Comparison of ENCODE assay signal across 11 cellular contexts in the genomic region with DNA sequence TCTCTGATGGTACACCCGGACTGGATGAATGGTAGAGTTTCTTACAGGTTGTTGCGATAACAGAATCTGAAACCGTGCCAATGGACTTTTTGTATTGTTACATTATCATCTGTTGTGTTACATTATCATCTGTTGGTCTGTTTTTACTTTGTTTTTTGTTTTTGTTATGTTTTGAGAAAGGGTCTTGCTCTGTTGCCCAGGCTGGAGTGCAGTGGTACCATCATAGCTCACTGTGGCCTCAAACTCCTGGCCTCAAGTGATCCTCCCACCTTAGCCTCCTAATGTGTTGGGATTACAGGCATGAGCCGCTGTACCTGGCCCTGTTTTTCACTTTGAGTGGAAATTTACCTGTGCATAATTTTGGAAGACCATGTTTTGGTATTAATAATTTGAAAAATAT. TPM values are rescaled to one million over a fixed set of nuclear protein-coding genes. Genes with fewer than 3 reads are reported as not detected.
"Had no signal": no experiment of that assay in that cellular context is flagged by ENCODE, and none has a peak within 500 bp of the region (broad histone marks: within the 10 kb centered on the region; RNA-seq: fewer than 3 reads in every experiment).

No MANE protein-coding gene starts in this region.

- FAIRE-seq: H1, H54 had no signal

- DNase-seq: GM23248, GOT3, H7, H9, HCEC 1CT, HFFc6 had no signal

- H3K4me3 ChIP-seq: GM23248, GM23338, HAP-1 had no signal

- H3K9ac ChIP-seq: GM23248 had no signal

- H3K4me2 ChIP-seq: GM23338 had no signal

- H3K4me1 ChIP-seq: HAP-1 had no signal

- H3K27ac ChIP-seq: GM23248 had no signal

- H3K4me1 Mint-ChIP-seq: GM23338, H9 had no signal

- H3K36me3 ChIP-seq: HAP-1 had no signal

- H2AFZ ChIP-seq: GM23248, GM23338 had no signal

- ATAC-seq: GM23338, HCT116 had no signal

- H3K4me3 Mint-ChIP-seq: GM23338, H9, HFFc6 had no signal

- H3K27ac Mint-ChIP-seq: GM23338, H9, HFFc6 had no signal

RNA-seq across cellular contexts. Expression of gene PLCH2, which starts 53.6 kb away (rescaled TPM):
- total RNA-seq: GM23248 had no signal
- polyA plus RNA-seq: GM23248, GM23338 had no signal
